In the genomic region with DNA sequence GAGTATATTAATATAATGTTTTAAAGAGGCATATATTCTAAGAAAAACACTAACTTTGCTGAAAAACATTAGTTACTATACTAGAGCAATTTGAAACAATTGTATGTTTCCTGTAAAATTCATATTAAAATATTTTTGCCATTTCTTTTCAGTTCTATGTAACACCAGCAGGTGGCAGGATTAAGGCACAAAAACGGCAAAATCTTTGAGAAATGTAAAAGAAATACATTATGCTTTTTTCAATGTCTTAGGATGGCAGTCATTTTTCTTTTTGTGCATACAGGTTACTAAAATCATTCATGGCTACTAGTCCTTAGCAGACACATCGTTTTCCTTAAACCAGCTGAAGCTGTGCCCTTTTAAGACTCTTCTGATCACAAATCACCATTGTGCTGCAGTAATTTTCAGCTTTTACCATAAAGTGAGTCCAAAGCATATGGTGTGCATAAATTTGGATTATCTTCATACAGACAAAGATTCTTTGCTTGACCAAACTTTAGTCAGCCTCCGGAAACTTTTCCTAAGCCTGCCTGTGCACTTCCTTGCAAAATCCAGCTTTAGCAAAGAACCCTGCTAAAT, we compare ENCODE assay signal across 10 cellular contexts.
A peak's percentile ranks its signal among the peaks of the same experiment; 100 is the strongest.
DNase-seq lines count a peak whose midpoint lies in the region; ATAC-seq and TF ChIP-seq lines count a peak whose summit lies in the region.
"Had no signal": no experiment of that assay in that cellular context is flagged by ENCODE, and none has a peak within 500 bp of the region (broad histone marks: within the 10 kb centered on the region; RNA-seq: fewer than 3 reads in every experiment).

No MANE protein-coding gene starts in this region.

- 9% methylated on average over 3 of the region's 3 CpGs for WGBS in esophagus muscularis mucosa
- WGBS in smooth muscle cell (ENCODE audit: low lambda C conversion rate) = 16% methylated on average over 3 of the region's 3 CpGs
- WGBS in ovary, 3 donors = 8% methylated on average over 3 of the region's 3 CpGs

- peak overlapping the region; percentile 25 for H2AFZ ChIP-seq in smooth muscle cell (ENCODE audit: low read depth)

- peak; percentile 23 to 56 (median 52) for TF ChIP-seq CTCF in esophagus muscularis mucosa (IDR thresholded peaks at IDR 0.05)
- TF ChIP-seq CTCF in smooth muscle cell (IDR thresholded peaks at IDR 0.05; ENCODE audit: borderline replicate concordance, insufficient read depth, poor library complexity, severe bottlenecking) = peak; percentile 81
- no peak for TF ChIP-seq CTCF in ovary (IDR thresholded peaks at IDR 0.05)

- H4K20me1 ChIP-seq in smooth muscle cell (ENCODE audit: low read depth) = no peaks in the 10 kb centered on the region

- intact Hi-C loops in esophagus muscularis mucosa (cut with DNase I) (no loop called here), ovary (cut with DNase I) (no loop called here)

- no peaks in the 10 kb centered on the region for H3K27me3 ChIP-seq in esophagus muscularis mucosa
- no peaks in the 10 kb centered on the region for H3K27me3 ChIP-seq in smooth muscle cell (ENCODE audit: low read depth)
- H3K27me3 ChIP-seq in ovary = no peaks in the 10 kb centered on the region
- H3K27me3 ChIP-seq: SJSA1 had no signal

- H3K4me2 ChIP-seq in smooth muscle cell = no peak overlapping the region

- no peak for TF ChIP-seq EP300 in esophagus muscularis mucosa (IDR thresholded peaks at IDR 0.05)
- TF ChIP-seq EP300 in ovary (IDR thresholded peaks at IDR 0.05) = no peak

- no peaks in the 10 kb centered on the region for H3K4me1 ChIP-seq in esophagus muscularis mucosa
- H3K4me1 ChIP-seq in smooth muscle cell (ENCODE audit: low read depth) = no peaks in the 10 kb centered on the region
- no peaks in the 10 kb centered on the region for H3K4me1 ChIP-seq in ovary (ENCODE audit: insufficient read depth)
- H3K4me1 ChIP-seq: SJSA1 had no signal

- H3K27ac ChIP-seq in esophagus muscularis mucosa (replicated peaks in 1 of 4) = no peak overlapping the region
- H3K27ac ChIP-seq in smooth muscle cell (ENCODE audit: low read depth) = no peak overlapping the region
- H3K27ac ChIP-seq in ovary = no peak overlapping the region
- H3K27ac ChIP-seq: SJSA1 had no signal

- DNase-seq in NCI-H345 (lab: John Stamatoyannopoulos, UW) (peak; percentile 9), NCI-H345 treated with DMSO at 0.1 percent for 48 hours (lab: John Stamatoyannopoulos, UW; ENCODE audit: unreplicated experiment) (no peak), NOMO-1 treated with DMSO at 0.1 percent for 48 hours (lab: John Stamatoyannopoulos, UW; ENCODE audit: unreplicated experiment) (peak; percentile 34), esophagus muscularis mucosa (ENCODE audit: extremely low spot score) (no peak), smooth muscle cell (lab: John Stamatoyannopoulos, UW; ENCODE audit: unreplicated experiment) (no peak), amygdala (lab: John Stamatoyannopoulos, UW) (no peak), ovary (no peak)
- DNase-seq: CD8-positive, alpha-beta memory T cell had no signal

- H3F3A ChIP-seq in smooth muscle cell (ENCODE audit: low read depth) = no peaks in the 10 kb centered on the region

- TF ChIP-seq POLR2A in esophagus muscularis mucosa (IDR thresholded peaks at IDR 0.05; ENCODE audit: low read depth) = no peak
- TF ChIP-seq POLR2A in ovary (IDR thresholded peaks at IDR 0.05) = no peak

- no peaks in the 10 kb centered on the region for H3K36me3 ChIP-seq in esophagus muscularis mucosa
- H3K36me3 ChIP-seq in smooth muscle cell (ENCODE audit: low read depth) = no peaks in the 10 kb centered on the region
- no peaks in the 10 kb centered on the region for H3K36me3 ChIP-seq in ovary
- H3K36me3 ChIP-seq: SJSA1 had no signal

- H3K9me3 ChIP-seq in esophagus muscularis mucosa (no peaks in the 10 kb centered on the region), smooth muscle cell (replicated peaks; ENCODE audit: low read depth) (no peaks in the 10 kb centered on the region), ovary (no peaks in the 10 kb centered on the region)
- H3K9me3 ChIP-seq: SJSA1 had no signal

- H3K79me2 ChIP-seq in smooth muscle cell (ENCODE audit: low read depth) = no peaks in the 10 kb centered on the region

- H3K9ac ChIP-seq in smooth muscle cell (ENCODE audit: low read depth) = no peak overlapping the region

- H3K4me3 ChIP-seq in esophagus muscularis mucosa = no peak overlapping the region
- no peak overlapping the region for H3K4me3 ChIP-seq in smooth muscle cell
- H3K4me3 ChIP-seq in ovary = no peak overlapping the region
- H3K4me3 ChIP-seq: SJSA1 had no signal

- no peak for ATAC-seq in HG02970 (IDR thresholded peaks at IDR 0.05; ENCODE audit: low FRiP score, unreplicated experiment)

Comparison
In these comparisons a context has a peak if more than half of its experiments do, and no peak if none do; other contexts are left out.
1. DNase-seq: peak in NCI-H345 (single experiment) and NOMO-1 treated with DMSO at 0.1 percent for 48 hours (single experiment); none in NCI-H345 treated with DMSO at 0.1 percent for 48 hours (single experiment), esophagus muscularis mucosa (single experiment), smooth muscle cell (single experiment), amygdala (0 of 56) and ovary (0 of 5).
2. CTCF ChIP-seq: peak in esophagus muscularis mucosa (3 of 3) and smooth muscle cell (single experiment); none in ovary (0 of 3).